In genomic region chr18:37064187-37064586, GRCh38 we compare ENCODE assay signal across 33 cellular contexts.
"Had no signal": no experiment of that assay in that cellular context is flagged by ENCODE, and none has a peak within 500 bp of the region (broad histone marks: within the 10 kb centered on the region; RNA-seq: fewer than 3 reads in every experiment).

No MANE protein-coding gene starts in this region.

- H3K9me3 ChIP-seq: adrenal gland, body of pancreas, breast epithelium had no signal

- FAIRE-seq: astrocyte, bronchial epithelial cell had no signal

- H3K27me3 ChIP-seq: adrenal gland, ascending aorta, body of pancreas, brain microvascular endothelial cell, breast epithelium, cardiac muscle cell had no signal

- H3K4me3 ChIP-seq: adrenal gland, ascending aorta, body of pancreas, breast epithelium, cardiac muscle cell had no signal

- DNase-seq: activated effector memory CD4-positive, alpha-beta T cell treated with anti-CD3 and anti-CD28 coated beads, Interleukin-2, amount 50 U/mL, for 16 hours; activated effector memory CD4-positive, alpha-beta T cell treated with Interleukin-2 at 50 U/mL for 16 hours; activated gamma-delta T cell; activated gamma-delta T cell treated with Interleukin-2 at 50 U/mL for 16 hours; activated naive CD4-positive, alpha-beta T cell; activated naive CD4-positive, alpha-beta T cell treated with anti-CD3 and anti-CD28 coated beads for 36 hours; activated naive CD4-positive, alpha-beta T cell treated with anti-CD3 and anti-CD28 coated beads, Interleukin-2, amount 10 ng/mL, durations not matched to agents 7 days and 5 days; activated naive CD4-positive, alpha-beta T cell treated with anti-CD3 and anti-CD28 coated beads, Interleukin-2, amount 50 U/mL, for 16 hours; activated naive CD4-positive, alpha-beta T cell treated with Interleukin-2 at 50 U/mL for 16 hours; activated naive CD8-positive, alpha-beta T cell treated with anti-CD3 and anti-CD28 coated beads for 36 hours; activated naive CD8-positive, alpha-beta T cell treated with anti-CD3 and anti-CD28 coated beads, Interleukin-2, amount 10 ng/mL, durations not matched to agents 7 days and 5 days; activated naive CD8-positive, alpha-beta T cell treated with anti-CD3 and anti-CD28 coated beads, Interleukin-2, amount 50 U/mL, for 24 hours; activated T-cell treated with anti-CD3 and anti-CD28 coated beads, Interleukin-2, amount 50 U/mL, for 24 hours; activated T-cell treated with anti-CD3 and anti-CD28 coated beads, Interleukin-2, amount 50 U/mL, for 4 hours; activated T-cell treated with anti-CD3 and anti-CD28 coated beads, Interleukin-2, amount 50 U/mL, for 48 hours; activated T-cell treated with anti-CD3 and anti-CD28 coated beads, Interleukin-2, amount 50 U/mL, for 72 hours; adrenal gland; amniotic stem cell; amygdala; anterior cingulate cortex; aorta; body of pancreas; brain microvascular endothelial cell; caudate nucleus; central memory CD4-positive, alpha-beta T cell; cerebellar nuclear complex had no signal

- H3K27ac ChIP-seq: adrenal gland, ascending aorta, brain microvascular endothelial cell, breast epithelium had no signal

- H3K36me3 ChIP-seq: adrenal gland, brain microvascular endothelial cell, breast epithelium, cardiac muscle cell had no signal

- ATAC-seq: activated naive CD4-positive, alpha-beta T cell treated with anti-CD3 and anti-CD28 coated beads, Interleukin-2, amount 50 U/mL, for 72 hours; activated naive CD8-positive, alpha-beta T cell treated with anti-CD3 and anti-CD28 coated beads, Interleukin-2, amount 50 U/mL, for 24 hours; activated T-cell treated with anti-CD3 and anti-CD28 coated beads, Interleukin-2, amount 50 U/mL, for 4 hours; activated T-cell treated with anti-CD3 and anti-CD28 coated beads, Interleukin-2, amount 50 U/mL, for 72 hours; activated T-helper 17 cell treated with anti-CD3 and anti-CD28 coated beads, Interleukin-2, amount 50 U/mL, for 72 hours; body of pancreas had no signal

- H3K4me1 ChIP-seq: adrenal gland, ascending aorta, breast epithelium had no signal
